ENCODE assay signal across 8 cellular contexts in the genomic region with DNA sequence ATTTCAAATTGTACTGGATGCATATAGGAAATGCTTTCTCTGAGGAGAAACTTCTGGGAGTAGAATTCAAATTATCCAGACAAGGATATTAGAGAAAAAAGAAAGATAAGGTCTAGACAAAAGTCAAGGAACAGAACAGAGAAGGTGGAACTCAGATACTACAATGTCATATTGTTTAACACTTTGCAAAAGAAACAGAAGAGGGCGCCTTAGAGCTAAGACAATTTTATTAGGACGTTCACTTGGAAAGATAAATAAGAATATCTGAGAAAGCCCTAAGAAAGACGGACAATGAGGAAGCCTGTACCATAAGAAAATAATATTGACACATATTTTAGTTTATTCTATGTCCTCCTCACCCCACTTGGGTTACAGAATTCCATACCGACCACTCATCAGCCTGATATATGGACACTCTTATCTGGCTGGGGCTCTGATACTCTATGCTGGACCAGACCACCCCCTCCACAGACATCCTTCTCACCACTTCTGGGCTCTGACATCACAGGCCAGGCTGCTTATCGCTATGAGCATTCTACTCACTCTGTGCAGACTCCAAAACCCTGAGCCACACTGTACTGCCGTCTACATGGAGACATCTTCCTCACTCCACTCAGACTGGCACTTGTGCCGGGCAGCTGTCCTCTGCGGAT. TPM values are rescaled to one million over a fixed set of nuclear protein-coding genes. Genes with fewer than 3 reads are reported as not detected.
DNase-seq lines count a peak whose midpoint lies in the region; ATAC-seq and TF ChIP-seq lines count a peak whose summit lies in the region.

No MANE protein-coding gene starts in this region.

- no peak overlapping the region for H3K9ac ChIP-seq in mesendoderm (ENCODE audit: low read length)

- no peak overlapping the region for H4K5ac ChIP-seq in mesendoderm (ENCODE audit: low read length)

- H3K27ac ChIP-seq in heart left ventricle, result no peak overlapping the region
- no peak overlapping the region for H3K27ac ChIP-seq in mesendoderm (ENCODE audit: low read depth, low read length)

- no peaks in the 10 kb centered on the region for H3K27me3 Mint-ChIP-seq in chondrocyte (ENCODE audit: low read depth)

- H3K4me1 Mint-ChIP-seq in chondrocyte (ENCODE audit: low read depth), result peaks cover 8% of the 10 kb centered on the region

- DNase-seq in heart left ventricle, result peak in 1 of 5 donors; percentile 37
- no peak for DNase-seq in Right ventricle myocardium inferior (ENCODE audit: missing footprints)
- peak; percentile 12 for DNase-seq in NCI-H774 (lab: John Stamatoyannopoulos, UW)
- DNase-seq in chondrocyte (ENCODE audit: low spot score), result no peak
- DNase-seq in mesendoderm, result peak; percentile 31
- DNase-seq in occipital lobe (lab: John Stamatoyannopoulos, UW), result no peak

- 22 to 37% (median 27%) methylated on average over 8 of the region's 8 CpGs for whole genome bisulfite sequencing in heart left ventricle, 4 donors
- no CpG with 5 or more reads among the region's 8 CpGs for WGBS in mesendoderm (ENCODE audit: extremely low coverage, insufficient coverage, low lambda C conversion rate)

- H3K4me2 ChIP-seq in mesendoderm (ENCODE audit: low read length), result no peak overlapping the region

- H3K36me3 ChIP-seq in heart left ventricle, result no peaks in the 10 kb centered on the region
- no peaks in the 10 kb centered on the region for H3K36me3 ChIP-seq in mesendoderm (ENCODE audit: control insufficient read depth, insufficient read depth, low read length)

- intact Hi-C loops in heart left ventricle (cut with DNase I) (loop anchor here in 2 of 10 donors (10.0 kb wide), 3 partner anchors 145 to 845 kb away; no protein-coding TSS in a partner anchor), Right ventricle myocardium inferior (cut with DNase I) (loop anchor here (10.0 kb wide), 1 partner anchor 845 kb away; no protein-coding TSS in a partner anchor)

- no peaks in the 10 kb centered on the region for H3K27me3 ChIP-seq in heart left ventricle
- no peaks in the 10 kb centered on the region for H3K27me3 ChIP-seq in mesendoderm (ENCODE audit: insufficient read depth, low read length, poor library complexity)

- H3K4me1 ChIP-seq in heart left ventricle (peaks cover 0 to 3% (median 0%) of the 10 kb centered on the region in 12 donors), mesendoderm (ENCODE audit: control insufficient read depth, low read depth, low read length) (no peaks in the 10 kb centered on the region)

- H3K79me1 ChIP-seq in mesendoderm (ENCODE audit: low read length), result no peaks in the 10 kb centered on the region

- TF ChIP-seq CTCF in heart left ventricle (IDR thresholded peaks at IDR 0.05), result peak; percentile 34 to 73 (median 58)
- TF ChIP-seq CTCF in chondrocyte (IDR thresholded peaks at IDR 0.05), result peak; percentile 84

- H3K9me3 ChIP-seq in heart left ventricle, result no peaks in the 10 kb centered on the region

- no peak for TF ChIP-seq POLR2A in heart left ventricle (IDR thresholded peaks at IDR 0.05)

- H3K4ac ChIP-seq in mesendoderm (ENCODE audit: low read depth, low read length), result no peak overlapping the region

- H2AK5ac ChIP-seq in mesendoderm (ENCODE audit: low read length), result no peak overlapping the region

- peak in 3 of 4 donors; percentile 42 to 77 (median 64) for ATAC-seq in heart left ventricle
- no peak for ATAC-seq in Right ventricle myocardium inferior
- no peak for ATAC-seq in HG02852 (IDR thresholded peaks at IDR 0.05; ENCODE audit: unreplicated experiment)
- ATAC-seq in HG02610 (IDR thresholded peaks at IDR 0.05; ENCODE audit: unreplicated experiment), result no peak

- H3K56ac ChIP-seq in mesendoderm (ENCODE audit: low read length), result no peak overlapping the region

- H2BK5ac ChIP-seq in mesendoderm (ENCODE audit: low read length), result no peak overlapping the region

- H2BK120ac ChIP-seq in mesendoderm (ENCODE audit: low read depth, low read length), result no peak overlapping the region

- H3K27ac Mint-ChIP-seq in chondrocyte (ENCODE audit: unreplicated experiment), result peak overlapping the region; percentile 39

- H3K4me3 Mint-ChIP-seq in chondrocyte (ENCODE audit: unreplicated experiment), result no peak overlapping the region

- no peaks in the 10 kb centered on the region for H3K79me2 ChIP-seq in mesendoderm (ENCODE audit: control insufficient read depth, insufficient read depth, low read length)

- no peaks in the 10 kb centered on the region for H3K9me3 Mint-ChIP-seq in chondrocyte (ENCODE audit: low read depth)

- H3K36me3 Mint-ChIP-seq in chondrocyte (ENCODE audit: low read depth), result no peaks in the 10 kb centered on the region

- no peak overlapping the region for H3K18ac ChIP-seq in mesendoderm (ENCODE audit: low read length)

- no peak overlapping the region for H3K23ac ChIP-seq in mesendoderm (ENCODE audit: low read length)

- no peak overlapping the region for H2BK15ac ChIP-seq in mesendoderm (replicated peaks; ENCODE audit: low read depth)

- H3K4me3 ChIP-seq in heart left ventricle (no peak overlapping the region), mesendoderm (ENCODE audit: low read length) (no peak overlapping the region)

- no peak overlapping the region for H4K8ac ChIP-seq in mesendoderm (ENCODE audit: low read depth, low read length)

RNA-seq across cellular contexts. Expression of gene AK3, which starts 9.1 kb away (rescaled TPM):
- total RNA-seq in heart left ventricle (100 to 1,000 TPM; 117 to 231 (median 159) TPM), Right ventricle myocardium inferior (198 TPM), chondrocyte (33.8 to 39.7 TPM (median 34.1 TPM) in 3 replicates), occipital lobe (33.1 TPM)
- polyA plus RNA-seq in heart left ventricle, result 10 to 100 TPM; 47.8 to 49.1 TPM
- polyA plus RNA-seq in mesendoderm (2013, experiment 1 of 2), result 23.8 TPM
- 25.4 TPM for polyA plus RNA-seq in mesendoderm (2013, experiment 2 of 2)

RNA-seq across cellular contexts. Expression of gene RCL1, which starts 42.6 kb away (rescaled TPM):
- 10 to 100 TPM in 1 of 9 donors, 1 to 10 TPM in 8; 5.1 to 10.1 (median 7.2) TPM for total RNA-seq in heart left ventricle
- polyA plus RNA-seq in heart left ventricle, result 10 to 100 TPM in 1 of 2 donors, 1 to 10 TPM in 1; 3.8 to 11.3 TPM
- 5.0 TPM for total RNA-seq in Right ventricle myocardium inferior
- total RNA-seq in chondrocyte, result 8.4 to 10.0 TPM (median 8.6 TPM) in 3 replicates
- polyA plus RNA-seq in mesendoderm (2013, experiment 1 of 2), result 39.6 TPM
- 38.6 TPM for polyA plus RNA-seq in mesendoderm (2013, experiment 2 of 2)
- total RNA-seq in occipital lobe, result 17.8 TPM

Comparison
In these comparisons a context has a peak if more than half of its experiments do, and no peak if none do; other contexts are left out.
1. ATAC-seq: peak in heart left ventricle (3 of 4); none in Right ventricle myocardium inferior (single experiment), HG02852 (single experiment) and HG02610 (single experiment).
2. DNase-seq: peak in NCI-H774 (single experiment) and mesendoderm (single experiment); none in Right ventricle myocardium inferior (single experiment), chondrocyte (single experiment) and occipital lobe (single experiment).